ENCODE assay signal across 16 cellular contexts in genomic region chr3:104510091-104510860, GRCh38.
DNase-seq lines count a peak whose midpoint lies in the region; ATAC-seq, FAIRE-seq and TF ChIP-seq lines count a peak whose summit lies in the region.
"Had no signal": no experiment of that assay in that cellular context is flagged by ENCODE, and none has a peak within 500 bp of the region (broad histone marks: within the 10 kb centered on the region; RNA-seq: fewer than 3 reads in every experiment).

No MANE protein-coding gene starts in this region.

- peaks cover 8% of the 10 kb centered on the region for H3K9me3 Mint-ChIP-seq in HFFc6
- H3K9me3 Mint-ChIP-seq in chondrocyte (ENCODE audit: low read depth), result peaks cover 12% of the 10 kb centered on the region
- H3K9me3 Mint-ChIP-seq in CD14-positive monocyte, result peaks cover 6 to 15% (median 7%) of the 10 kb centered on the region in 7 donors

- H3K4me3 Mint-ChIP-seq in HFFc6 (0 out of 2 replicates have a peak overlapping the region, but pooled peaks have one; percentile 9), chondrocyte (ENCODE audit: unreplicated experiment) (no peak overlapping the region), CD14-positive monocyte (no peak overlapping the region)

- FAIRE-seq in H54 (lab: Jason Lieb, UNC), result no peak
- FAIRE-seq: K562 had no signal

- peaks cover 8% of the 10 kb centered on the region for H3K36me3 Mint-ChIP-seq in HFFc6 (ENCODE audit: low read depth)
- H3K36me3 Mint-ChIP-seq in chondrocyte (ENCODE audit: low read depth), result peaks cover 2% of the 10 kb centered on the region
- H3K36me3 Mint-ChIP-seq in CD14-positive monocyte, result no peaks in the 10 kb centered on the region

- H3K27ac Mint-ChIP-seq in HFFc6 (no peak overlapping the region), chondrocyte (ENCODE audit: unreplicated experiment) (peak overlapping the region; percentile 49), CD14-positive monocyte (no peak overlapping the region)

- intact Hi-C loops in CD14-positive monocyte (cut with micrococcal nuclease), result no loop called here

- H3K27me3 Mint-ChIP-seq in HFFc6 (ENCODE audit: insufficient read depth) (no peaks in the 10 kb centered on the region; the same call in 1 of the 2 replicates), chondrocyte (ENCODE audit: low read depth) (no peaks in the 10 kb centered on the region), CD14-positive monocyte (ENCODE audit: low read depth in 3 of 3) (no peaks in the 10 kb centered on the region)

- DNase-seq in HFFc6, result peak; percentile 65
- DNase-seq in NCI-H446 (lab: John Stamatoyannopoulos, UW), result peak; percentile 1 to 33
- DNase-seq in chondrocyte (ENCODE audit: low spot score), result no peak
- DNase-seq in DMS 273 treated with DMSO at 0.1 percent for 48 hours (lab: John Stamatoyannopoulos, UW), result no peak
- no peak for DNase-seq in CD14-positive monocyte (ENCODE audit: low spot score)
- no peak for DNase-seq in H54 (ENCODE audit: insufficient read length, low spot score)
- DNase-seq: colonic mucosa, COR-L47, NCI-H187, NCI-H774, WERI-Rb-1 had no signal

- H3K27ac ChIP-seq in 22Rv1, result peak overlapping the region; percentile 61
- H3K27ac ChIP-seq: colonic mucosa, SJSA1, suprapubic skin, WERI-Rb-1 had no signal

- no peak for TF ChIP-seq POLR2A in H54 (IDR thresholded peaks at IDR 0.05; ENCODE audit: low read depth, low read length)

- TF ChIP-seq CTCF in 22Rv1 (IDR thresholded peaks at IDR 0.05) (no peak), HFFc6 (IDR thresholded peaks at IDR 0.05) (no peak), chondrocyte (IDR thresholded peaks at IDR 0.05) (no peak), CD14-positive monocyte (IDR thresholded peaks at IDR 0.05) (no peak)

- H3K4me1 Mint-ChIP-seq in HFFc6 (ENCODE audit: low read depth) (peaks cover 17% of the 10 kb centered on the region), chondrocyte (ENCODE audit: low read depth) (peaks cover 15% of the 10 kb centered on the region), CD14-positive monocyte (no peaks in the 10 kb centered on the region)

- ATAC-seq in GM21619 (IDR thresholded peaks at IDR 0.05; ENCODE audit: unreplicated experiment), result no peak
- ATAC-seq: K562 had no signal

Comparison
In these comparisons a context has a peak if more than half of its experiments do, and no peak if none do; other contexts are left out.
1. DNase-seq: peak in HFFc6 (single experiment) and NCI-H446 (2 of 2); none in chondrocyte (single experiment), DMS 273 treated with DMSO at 0.1 percent for 48 hours (single experiment), CD14-positive monocyte (single experiment) and H54 (single experiment).